ENCODE assay signal across 1 cellular context in genomic region chr16:19524356-19524865, GRCh38.
TF ChIP-seq lines count a peak whose summit lies in the region.

No MANE protein-coding gene starts in this region.

TF ChIP-seq in H1, 55 proteins besides CTCF, POLR2A, EP300 and RAD21:
- TF ChIP-seq KDM4A (IDR thresholded peaks at IDR 0.05; ENCODE audit: low read depth, low read length, severe bottlenecking) (peak; percentile 49), YY1 (IDR thresholded peaks at IDR 0.05; ENCODE audit: low read depth, low read length) (0 out of 2 replicates have a peak, but pooled peaks have one; percentile 32), ASH2L (IDR thresholded peaks at IDR 0.05; ENCODE audit: low read length) (peak; percentile 5), SP1 (IDR thresholded peaks at IDR 0.05; ENCODE audit: low read depth, low read length) (no peak)
